1 cellular context compared by ENCODE assay signal in genomic region chr3:188720636-188721035, GRCh38.
TF ChIP-seq lines count a peak whose summit lies in the region.

No MANE protein-coding gene starts in this region.

TF ChIP-seq in HepG2, 621 proteins besides CTCF, POLR2A, EP300 and RAD21 (continued from another document and continues in another):
- no peak for TF ChIP-seq ZBTB40 (IDR thresholded peaks at IDR 0.05)
- TF ChIP-seq ZBTB40 (CRISPR knock-in tag; IDR thresholded peaks at IDR 0.05): no peak; the same call in 1 of the 2 replicates
- TF ChIP-seq PCBP1 (IDR thresholded peaks at IDR 0.05; ENCODE audit: borderline replicate concordance, low read depth, low read length): no peak
- no peak for TF ChIP-seq MLXIP (CRISPR knock-in tag; IDR thresholded peaks at IDR 0.05; ENCODE audit: borderline replicate concordance)
- TF ChIP-seq TEF (CRISPR knock-in tag; IDR thresholded peaks at IDR 0.05): no peak
- peak; percentile 81 for TF ChIP-seq CEBPG (CRISPR knock-in tag; IDR thresholded peaks at IDR 0.05)
- 0 out of 2 replicates have a peak, but pooled peaks have one; percentile 31 for TF ChIP-seq ZNF878 (CRISPR knock-in tag; IDR thresholded peaks at IDR 0.05)
- peak; percentile 51; the same call in 1 of the 2 replicates for TF ChIP-seq GATAD1 (CRISPR knock-in tag; IDR thresholded peaks at IDR 0.05)
- no peak; the same call in 1 of the 2 replicates for TF ChIP-seq MYPOP (CRISPR knock-in tag; IDR thresholded peaks at IDR 0.05)
- no peak for TF ChIP-seq ZFX (CRISPR knock-in tag; IDR thresholded peaks at IDR 0.05; ENCODE audit: low read depth)
- no peak for TF ChIP-seq HMGA1 (CRISPR knock-in tag; conservative IDR thresholded peaks at IDR 0.05)
- peak; percentile 61; the same call in 1 of the 2 replicates for TF ChIP-seq DRAP1 (CRISPR knock-in tag; IDR thresholded peaks at IDR 0.05)
- no peak; the same call in 1 of the 2 replicates for TF ChIP-seq MTA1 (CRISPR knock-in tag; IDR thresholded peaks at IDR 0.05; ENCODE audit: borderline replicate concordance)
- TF ChIP-seq IKZF1 (IDR thresholded peaks at IDR 0.05): no peak
- peak; percentile 84 for TF ChIP-seq KDM6A (CRISPR knock-in tag; IDR thresholded peaks at IDR 0.05; ENCODE audit: low read depth)
- TF ChIP-seq MAX (IDR thresholded peaks at IDR 0.05): no peak
- TF ChIP-seq ZNF841 (CRISPR knock-in tag; IDR thresholded peaks at IDR 0.05; ENCODE audit: borderline replicate concordance): no peak
- no peak; the same call in 1 of the 2 replicates for TF ChIP-seq ZBED4 (CRISPR knock-in tag; IDR thresholded peaks at IDR 0.05; ENCODE audit: borderline replicate concordance)
- peak; percentile 66; the same call in 1 of the 2 replicates for TF ChIP-seq MEIS1 (CRISPR knock-in tag; IDR thresholded peaks at IDR 0.05; ENCODE audit: borderline replicate concordance)
- TF ChIP-seq THYN1 (CRISPR knock-in tag; IDR thresholded peaks at IDR 0.05; ENCODE audit: borderline replicate concordance, low read depth): no peak
- no peak for TF ChIP-seq MYNN (CRISPR knock-in tag; IDR thresholded peaks at IDR 0.05; ENCODE audit: low read depth)
- no peak for TF ChIP-seq ZNF354B (CRISPR knock-in tag; IDR thresholded peaks at IDR 0.05)
- peak; percentile 95 for TF ChIP-seq HDAC2 (CRISPR knock-in tag; IDR thresholded peaks at IDR 0.05)
- TF ChIP-seq SOX6 (IDR thresholded peaks at IDR 0.05): no peak
- peak; percentile 89 for TF ChIP-seq SOX6 (CRISPR knock-in tag; IDR thresholded peaks at IDR 0.05)
- 0 out of 2 replicates have a peak, but pooled peaks have one; percentile 24 for TF ChIP-seq TFDP2 (CRISPR knock-in tag; IDR thresholded peaks at IDR 0.05)
- TF ChIP-seq ZNF619 (CRISPR knock-in tag; IDR thresholded peaks at IDR 0.05): no peak
- TF ChIP-seq BCL3 (CRISPR knock-in tag; IDR thresholded peaks at IDR 0.05): no peak
- TF ChIP-seq MBNL3 (CRISPR knock-in tag; conservative IDR thresholded peaks at IDR 0.05): no peak
- TF ChIP-seq SNAI1 (CRISPR knock-in tag; IDR thresholded peaks at IDR 0.05; ENCODE audit: borderline replicate concordance): no peak
